In the genomic region with DNA sequence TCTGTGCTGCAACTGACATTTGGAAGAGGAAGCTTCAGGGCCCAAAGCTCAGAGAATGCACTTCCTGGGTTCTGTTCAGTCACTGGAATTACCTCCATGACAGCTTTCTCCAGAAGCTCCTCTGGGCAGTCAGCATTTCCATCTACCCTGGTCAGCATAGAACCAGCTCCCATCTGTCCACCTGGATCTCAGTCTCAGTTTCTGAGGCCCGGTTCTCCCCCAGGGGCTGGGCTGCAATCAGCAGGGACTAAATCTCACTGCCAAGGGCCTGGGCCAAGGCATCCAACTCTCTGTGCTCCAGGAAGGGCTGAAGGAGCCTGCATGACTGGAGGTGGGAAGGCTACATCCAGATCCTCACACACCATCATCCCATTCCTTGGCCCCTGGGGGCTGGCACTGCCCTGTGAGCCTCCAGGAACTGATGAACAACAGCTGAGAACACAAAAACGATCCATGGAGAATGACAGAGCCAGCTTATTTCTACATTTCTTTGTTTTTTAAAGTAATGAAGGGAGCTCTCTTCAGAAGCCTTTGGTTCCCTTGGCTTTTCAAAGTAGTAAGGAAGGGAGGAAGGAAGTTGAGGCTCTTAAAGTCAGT, we compare ENCODE assay signal across 1 cellular context.
TF ChIP-seq lines count a peak whose summit lies in the region.

No MANE protein-coding gene starts in this region.

TF ChIP-seq in HepG2, 621 proteins besides CTCF, POLR2A, EP300 and RAD21 (continued from another document):
- TF ChIP-seq, protein P1, sequence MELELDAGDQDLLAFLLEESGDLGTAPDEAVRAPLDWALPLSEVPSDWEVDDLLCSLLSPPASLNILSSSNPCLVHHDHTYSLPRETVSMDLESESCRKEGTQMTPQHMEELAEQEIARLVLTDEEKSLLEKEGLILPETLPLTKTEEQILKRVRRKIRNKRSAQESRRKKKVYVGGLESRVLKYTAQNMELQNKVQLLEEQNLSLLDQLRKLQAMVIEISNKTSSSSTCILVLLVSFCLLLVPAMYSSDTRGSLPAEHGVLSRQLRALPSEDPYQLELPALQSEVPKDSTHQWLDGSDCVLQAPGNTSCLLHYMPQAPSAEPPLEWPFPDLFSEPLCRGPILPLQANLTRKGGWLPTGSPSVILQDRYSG (CRISPR knock-in tag; IDR thresholded peaks at IDR 0.05), result no peak
- TF ChIP-seq TOPORS (CRISPR knock-in tag; IDR thresholded peaks at IDR 0.05), result no peak
